ENCODE assay signal across 8 cellular contexts in genomic region chr1:111618953-111619634, GRCh38. TPM values are rescaled to one million over a fixed set of nuclear protein-coding genes. Genes with fewer than 3 reads are reported as not detected.
A peak's percentile ranks its signal among the peaks of the same experiment; 100 is the strongest.
DNase-seq lines count a peak whose midpoint lies in the region; ATAC-seq and TF ChIP-seq lines count a peak whose summit lies in the region.

No MANE protein-coding gene starts in this region.

- DNase-seq in cardiac muscle cell (ENCODE audit: low read depth in 1 of 2, low spot score in 1 of 2): no peak
- DNase-seq in Right ventricle myocardium superior: no peak
- DNase-seq in LNCaP clone FGC (ENCODE audit: low read depth): no peak
- no peak for DNase-seq in choroid plexus epithelial cell (ENCODE audit: low read depth)
- peak in 1 of 10 donors; percentile 60 for DNase-seq in naive thymus-derived CD8-positive, alpha-beta T cell
- DNase-seq in NCI-H2081 treated with DMSO at 0.1 percent for 48 hours (lab: John Stamatoyannopoulos, UW): no peak

- peaks cover 17% of the 10 kb centered on the region for H3K4me1 ChIP-seq in cardiac muscle cell (ENCODE audit: low read depth)

- H3K4me3 Mint-ChIP-seq in naive thymus-derived CD8-positive, alpha-beta T cell: peak overlapping the region; percentile 85 to 98 (median 90)

- H3K27ac ChIP-seq in cardiac muscle cell: peak overlapping the region; percentile 24

- intact Hi-C loops in Right ventricle myocardium superior (cut with DNase I): no loop called here

- H3K27me3 ChIP-seq in cardiac muscle cell: no peaks in the 10 kb centered on the region

- H3K36me3 ChIP-seq in cardiac muscle cell: no peaks in the 10 kb centered on the region

- peaks cover 45 to 84% (median 74%) of the 10 kb centered on the region in 4 donors for H3K4me1 Mint-ChIP-seq in naive thymus-derived CD8-positive, alpha-beta T cell

- peaks cover 0 to 1% (median 0%) of the 10 kb centered on the region in 9 donors for H3K9me3 Mint-ChIP-seq in naive thymus-derived CD8-positive, alpha-beta T cell

- POLR2A ChIA-PET in naive thymus-derived CD8-positive, alpha-beta T cell (lab: Charles Lee): interaction anchor here (0.8 to 4.1 kb wide), 10 partner anchors 10 to 136 kb away, joined by 3 to 42 read pairs (median 7); partner anchors contain the start of gene DDX20

- H3K4me3 ChIP-seq in cardiac muscle cell: peak overlapping the region; percentile 63
- peak overlapping the region; percentile 77 for H3K4me3 ChIP-seq in LNCaP clone FGC (ENCODE audit: low read depth, low read length)
- peak overlapping the region; percentile 86 for H3K4me3 ChIP-seq in choroid plexus epithelial cell (ENCODE audit: low read depth, low read length)

- ATAC-seq in Right ventricle myocardium superior (ENCODE audit: poor library complexity): no peak
- ATAC-seq in naive thymus-derived CD8-positive, alpha-beta T cell: peak; percentile 9
- ATAC-seq in HG03457 (IDR thresholded peaks at IDR 0.05; ENCODE audit: unreplicated experiment): no peak
- ATAC-seq in GM18520 (IDR thresholded peaks at IDR 0.05; ENCODE audit: unreplicated experiment): no peak

- TF ChIP-seq CTCF in cardiac muscle cell (IDR thresholded peaks at IDR 0.05; ENCODE audit: low read depth, low read length): no peak
- TF ChIP-seq CTCF in LNCaP clone FGC (IDR thresholded peaks at IDR 0.05; ENCODE audit: control insufficient read depth, extremely low read depth, insufficient read depth): no peak
- no peak for TF ChIP-seq CTCF in choroid plexus epithelial cell (conservative IDR thresholded peaks at IDR 0.05; ENCODE audit: low read depth, low read length)

- peak overlapping the region; percentile 51 to 96 (median 94) for H3K27ac Mint-ChIP-seq in naive thymus-derived CD8-positive, alpha-beta T cell

- peaks cover 0 to 8% (median 0%) of the 10 kb centered on the region in 3 donors for H3K36me3 Mint-ChIP-seq in naive thymus-derived CD8-positive, alpha-beta T cell

- no peaks in the 10 kb centered on the region for H3K9me3 ChIP-seq in cardiac muscle cell (ENCODE audit: low read depth)

- H3K27me3 Mint-ChIP-seq in naive thymus-derived CD8-positive, alpha-beta T cell: no peaks in the 10 kb centered on the region

RNA-seq across cellular contexts. Expression of gene RAP1A, which starts 0.5 kb away (rescaled TPM):
- total RNA-seq in cardiac muscle cell (9.2 and 13.5 TPM in 2 replicates), Right ventricle myocardium superior (97.2 TPM)
- 18.3 and 24.9 TPM in 2 replicates for polyA plus RNA-seq in cardiac muscle cell
- 100 to 1,000 TPM; 124 to 130 TPM for total RNA-seq in naive thymus-derived CD8-positive, alpha-beta T cell
- 10 to 100 TPM; 43.4 to 53.9 (median 50.0) TPM for polyA plus RNA-seq in naive thymus-derived CD8-positive, alpha-beta T cell

Comparison
In these comparisons a context has a peak if more than half of its experiments do, and no peak if none do; other contexts are left out.
1. ATAC-seq: peak in naive thymus-derived CD8-positive, alpha-beta T cell (2 of 2); none in Right ventricle myocardium superior (single experiment), HG03457 (single experiment) and GM18520 (single experiment).
2. Peak in every context shown above with its lines, with median percentiles within 50 percentile points of each other: H3K4me3 ChIP-seq.